Comparison of ENCODE assay signal across 21 cellular contexts in genomic region chr3:101120039-101120438, GRCh38.
"Had no signal": no experiment of that assay in that cellular context is flagged by ENCODE, and none has a peak within 500 bp of the region (broad histone marks: within the 10 kb centered on the region; RNA-seq: fewer than 3 reads in every experiment).

No MANE protein-coding gene starts in this region.

- H3K4me3 ChIP-seq: MG63 had no signal

- H3K27me3 ChIP-seq: MG63 had no signal

- ATAC-seq: Panc1 had no signal

- FAIRE-seq: HTR-8/SVneo had no signal

- H3K36me3 ChIP-seq: MG63 had no signal

- H3K27ac ChIP-seq: HL-60, RWPE1 had no signal

- DNase-seq: KBM-7, MG63, NCI-H1092, NCI-H1105 treated with DMSO at 0.1 percent for 48 hours, NCI-H1417 treated with DMSO at 0.1 percent for 48 hours, NCI-H146, NCI-H1694 treated with DMSO at 0.1 percent for 48 hours, NCI-H1930, NCI-H2081, NCI-H2107, NCI-H2227 treated with DMSO at 0.1 percent for 48 hours, NCI-H446, NCI-H510A, NCI-H524 treated with DMSO at 0.1 percent for 48 hours, NCI-H69, NCI-H774, SHP77 had no signal

- H3K9me3 ChIP-seq: MG63 had no signal
